29 cellular contexts compared by ENCODE assay signal in genomic region chr10:55766212-55766611, GRCh38.
"Had no signal": no experiment of that assay in that cellular context is flagged by ENCODE, and none has a peak within 500 bp of the region (broad histone marks: within the 10 kb centered on the region; RNA-seq: fewer than 3 reads in every experiment).

No MANE protein-coding gene starts in this region.

- H3K4me3 ChIP-seq: neural progenitor cell, ovary, psoas muscle, right lobe of liver, skin epidermis, suprapubic skin, testis, tibial artery, transverse colon, upper lobe of right lung, uterus had no signal

- H3K79me2 ChIP-seq: parathyroid adenoma had no signal

- H3K4me1 Mint-ChIP-seq: naive B cell; natural killer cell; nephron; neural progenitor cell; stimulated activated memory B cell treated with anti-CD40 and anti-IgM and Interleukin-4, amounts not matched to agents 10 μg/mL and 1 μg/mL and 100 μg/mL, for 72 hours; stimulated activated naive CD8-positive, alpha-beta T cell treated with anti-CD3 and anti-CD28 coated beads, Interleukin-15, amount 100 ng/mL, for 72 hours had no signal

- H3K4me3 Mint-ChIP-seq: naive B cell; natural killer cell; nephron; neural progenitor cell; stimulated activated memory B cell treated with anti-CD40 and anti-IgM and Interleukin-4, amounts not matched to agents 10 μg/mL and 1 μg/mL and 100 μg/mL, for 72 hours; stimulated activated naive CD8-positive, alpha-beta T cell treated with anti-CD3 and anti-CD28 coated beads, Interleukin-15, amount 100 ng/mL, for 72 hours; type B pancreatic cell had no signal

- H3K27me3 Mint-ChIP-seq: naive B cell; progenitor cell of endocrine pancreas; stimulated activated memory B cell treated with anti-CD40 and anti-IgM and Interleukin-4, amounts not matched to agents 10 μg/mL and 1 μg/mL and 100 μg/mL, for 72 hours; stimulated activated naive CD8-positive, alpha-beta T cell treated with anti-CD3 and anti-CD28 coated beads, Interleukin-15, amount 100 ng/mL, for 72 hours; type B pancreatic cell had no signal

- H3K9me3 Mint-ChIP-seq: nephron; neural progenitor cell; stimulated activated memory B cell treated with anti-CD40 and anti-IgM and Interleukin-4, amounts not matched to agents 10 μg/mL and 1 μg/mL and 100 μg/mL, for 72 hours; type B pancreatic cell had no signal

- H3K36me3 ChIP-seq: neural progenitor cell, ovary, right lobe of liver, suprapubic skin, tibial artery, transverse colon, upper lobe of right lung, uterus had no signal

- H3K9me3 ChIP-seq: ovary, psoas muscle, right lobe of liver, suprapubic skin, testis, tibial artery, transverse colon, upper lobe of right lung, uterus had no signal

- H3K36me3 Mint-ChIP-seq: naive B cell; natural killer cell; neural progenitor cell; stimulated activated memory B cell treated with anti-CD40 and anti-IgM and Interleukin-4, amounts not matched to agents 10 μg/mL and 1 μg/mL and 100 μg/mL, for 72 hours; type B pancreatic cell had no signal

- H2AFZ ChIP-seq: neural progenitor cell, parathyroid adenoma had no signal

- H3K27me3 ChIP-seq: neural progenitor cell, ovary, right lobe of liver, suprapubic skin, testis, tibial artery, transverse colon, upper lobe of right lung, uterus had no signal

- H3K9ac ChIP-seq: neural progenitor cell, parathyroid adenoma had no signal

- DNase-seq: naive B cell; natural killer cell; occipital lobe; ovary; posterior cingulate gyrus; psoas muscle; right cardiac atrium; right lobe of liver; stimulated activated CD4-positive, alpha-beta T cell treated with anti-CD3 and anti-CD28 coated beads, Interleukin-1b, Interleukin-23, amount 100 ng/mL, for 48 hours; stimulated activated CD4-positive, alpha-beta T cell treated with anti-CD3 and anti-CD28 coated beads, Interleukin-4, amount 100 ng/mL, for 1 hour; stimulated activated CD4-positive, alpha-beta T cell treated with anti-CD3 and anti-CD28 coated beads, Interleukin-4, amount 100 ng/mL, for 4 hours; stimulated activated CD8-positive, alpha-beta memory T cell treated with anti-CD3 and anti-CD28 coated beads, Interleukin-4, amount 100 ng/mL, for 48 hours; stimulated activated naive CD4-positive, alpha-beta T cell; stimulated activated naive CD8-positive, alpha-beta T cell treated with anti-CD3 and anti-CD28 coated beads, Interleukin-15, amount 100 ng/mL, for 72 hours; stimulated activated naive CD8-positive, alpha-beta T cell treated with anti-CD3 and anti-CD28 coated beads, Interleukin-15, Interleukin-2, amounts not matched to agents 100 U/mL and 50 U/mL, for 24 hours; substantia nigra; testis; tibial artery; transverse colon; upper lobe of right lung; uterus had no signal

- H3K27ac Mint-ChIP-seq: naive B cell; natural killer cell; nephron; neural progenitor cell; progenitor cell of endocrine pancreas; stimulated activated memory B cell treated with anti-CD40 and anti-IgM and Interleukin-4, amounts not matched to agents 10 μg/mL and 1 μg/mL and 100 μg/mL, for 72 hours; stimulated activated naive CD8-positive, alpha-beta T cell treated with anti-CD3 and anti-CD28 coated beads, Interleukin-15, amount 100 ng/mL, for 72 hours; type B pancreatic cell had no signal

- H3K4me2 ChIP-seq: neural progenitor cell had no signal

- ATAC-seq: natural killer cell; psoas muscle; right cardiac atrium; right lobe of liver; stimulated activated memory B cell treated with anti-CD40 and anti-IgM and Interleukin-4, amounts not matched to agents 10 μg/mL and 1 μg/mL and 100 μg/mL, for 72 hours; stimulated activated naive CD8-positive, alpha-beta T cell treated with anti-CD3 and anti-CD28 coated beads, Interleukin-15, amount 100 ng/mL, for 72 hours; stimulated activated naive CD8-positive, alpha-beta T cell treated with anti-CD3 and anti-CD28 coated beads, Interleukin-15, Interleukin-2, amounts not matched to agents 100 U/mL and 50 U/mL, for 24 hours; upper lobe of right lung had no signal

- H3K27ac ChIP-seq: neural progenitor cell, ovary, parathyroid adenoma, psoas muscle, right lobe of liver, skin epidermis, suprapubic skin, testis, tibial artery, transverse colon, upper lobe of right lung, uterus had no signal

- H3K4me1 ChIP-seq: parathyroid adenoma, psoas muscle, right lobe of liver, suprapubic skin, testis, tibial artery, transverse colon, upper lobe of right lung, uterus had no signal
